Comparison of ENCODE assay signal across 3 cellular contexts in the genomic region with DNA sequence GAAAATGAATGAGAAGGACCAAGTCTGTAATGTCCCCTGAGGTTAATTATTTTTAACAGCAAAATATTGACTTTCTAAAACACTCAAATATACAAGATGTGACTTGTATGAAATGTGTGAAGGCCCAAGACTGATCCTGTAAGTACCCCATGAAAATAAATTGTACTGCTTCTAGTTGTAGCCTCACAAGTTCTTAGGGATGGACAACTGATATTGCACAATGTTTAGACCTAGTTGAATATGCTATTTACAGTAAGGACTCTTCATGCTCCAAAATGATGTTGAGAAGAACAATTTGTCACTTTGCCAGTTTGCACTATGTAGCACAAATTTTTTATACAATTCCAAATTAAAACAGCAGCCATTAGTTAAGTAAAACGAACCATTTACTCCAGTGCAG.
A peak's percentile ranks its signal among the peaks of the same experiment; 100 is the strongest.
TF ChIP-seq lines count a peak whose summit lies in the region.

No MANE protein-coding gene starts in this region.

TF ChIP-seq in HepG2, 621 proteins besides CTCF, POLR2A, EP300 and RAD21:
- TF ChIP-seq TBL1XR1 (IDR thresholded peaks at IDR 0.05; ENCODE audit: borderline replicate concordance, low read length, partially characterized antibody) (no peak), NFIC (IDR thresholded peaks at IDR 0.05; ENCODE audit: low read length) (no peak), CEBPB (IDR thresholded peaks at IDR 0.05; ENCODE audit: borderline replicate concordance, low read depth, low read length) (peak; percentile 54)

TF ChIP-seq in IMR-90, 13 proteins besides CTCF, POLR2A, EP300 and RAD21:
- TF ChIP-seq CEBPB (IDR thresholded peaks at IDR 0.05; ENCODE audit: low read depth, low read length) (peak; percentile 68), RFX5 (IDR thresholded peaks at IDR 0.05; ENCODE audit: low read depth, low read length) (no peak)

TF ChIP-seq in K562, 482 proteins besides CTCF, POLR2A, EP300 and RAD21:
- TF ChIP-seq ZNF764 (CRISPR knock-in tag; IDR thresholded peaks at IDR 0.05; ENCODE audit: low read depth), result no peak
- TF ChIP-seq NFE2L1 (tag; IDR thresholded peaks at IDR 0.05; ENCODE audit: borderline replicate concordance, low read depth), result no peak
- TF ChIP-seq CREM (IDR thresholded peaks at IDR 0.05; ENCODE audit: low read depth), result no peak
- TF ChIP-seq, protein P1, sequence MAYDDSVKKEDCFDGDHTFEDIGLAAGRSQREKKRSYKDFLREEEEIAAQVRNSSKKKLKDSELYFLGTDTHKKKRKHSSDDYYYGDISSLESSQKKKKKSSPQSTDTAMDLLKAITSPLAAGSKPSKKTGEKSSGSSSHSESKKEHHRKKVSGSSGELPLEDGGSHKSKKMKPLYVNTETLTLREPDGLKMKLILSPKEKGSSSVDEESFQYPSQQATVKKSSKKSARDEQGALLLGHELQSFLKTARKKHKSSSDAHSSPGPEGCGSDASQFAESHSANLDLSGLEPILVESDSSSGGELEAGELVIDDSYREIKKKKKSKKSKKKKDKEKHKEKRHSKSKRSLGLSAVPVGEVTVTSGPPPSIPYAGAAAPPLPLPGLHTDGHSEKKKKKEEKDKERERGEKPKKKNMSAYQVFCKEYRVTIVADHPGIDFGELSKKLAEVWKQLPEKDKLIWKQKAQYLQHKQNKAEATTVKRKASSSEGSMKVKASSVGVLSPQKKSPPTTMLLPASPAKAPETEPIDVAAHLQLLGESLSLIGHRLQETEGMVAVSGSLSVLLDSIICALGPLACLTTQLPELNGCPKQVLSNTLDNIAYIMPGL (CRISPR knock-in tag; IDR thresholded peaks at IDR 0.05), result no peak
- TF ChIP-seq SRSF3 (IDR thresholded peaks at IDR 0.05; ENCODE audit: insufficient read depth, low read length), result no peak
- TF ChIP-seq CEBPG (CRISPR knock-in tag; IDR thresholded peaks at IDR 0.05), result no peak
- TF ChIP-seq CEBPG (tag; conservative IDR thresholded peaks at IDR 0.05 in 1 of 2, IDR thresholded peaks at IDR 0.05 in 1 of 2), result peak in 1 of 2 experiments; percentile 46; a peak in 2 of 4 replicates
- peak; percentile 55 for TF ChIP-seq CEBPB (tag; IDR thresholded peaks at IDR 0.05)
